ENCODE assay signal across 8 cellular contexts in the genomic region with DNA sequence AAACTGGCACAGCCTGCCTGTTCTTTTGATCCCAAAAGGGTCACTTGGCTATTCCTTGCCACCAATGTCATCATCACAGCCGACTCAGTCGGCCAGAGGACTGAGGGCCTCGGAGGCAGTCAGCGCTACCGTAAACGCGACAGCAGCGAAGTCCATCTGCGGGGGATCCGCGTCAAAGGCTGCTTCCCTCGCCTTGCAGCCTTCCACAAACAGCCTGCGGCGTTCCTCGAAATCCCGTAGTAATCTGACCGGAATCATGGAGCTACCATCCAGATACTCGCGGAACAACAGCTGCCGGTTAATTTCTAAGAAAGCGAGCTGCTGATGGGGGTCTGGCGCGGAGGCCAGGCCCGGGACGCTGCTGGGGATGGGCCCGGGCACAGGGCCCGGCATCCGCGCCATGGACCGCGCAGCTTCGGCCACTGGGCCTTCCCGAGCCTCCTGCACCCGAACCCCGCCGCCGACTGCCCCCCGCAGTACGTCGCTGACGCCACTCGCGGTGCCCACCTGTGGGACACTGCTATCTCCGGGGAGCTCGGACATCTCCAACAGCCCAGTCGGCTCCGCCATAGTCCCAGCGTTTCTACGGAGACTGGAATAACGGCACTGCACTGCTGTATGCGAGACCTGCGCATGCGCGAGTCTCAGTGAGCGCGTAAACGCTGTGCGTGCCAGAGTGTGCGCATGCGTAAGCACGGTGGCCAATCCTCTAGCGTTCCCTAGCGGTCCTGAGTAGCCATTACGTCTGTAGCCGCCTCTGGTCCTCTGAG. TPM values are rescaled to one million over a fixed set of nuclear protein-coding genes. Genes with fewer than 3 reads are reported as not detected.
DNase-seq lines count a peak whose midpoint lies in the region; ATAC-seq and TF ChIP-seq lines count a peak whose summit lies in the region.

A gene with protein sequence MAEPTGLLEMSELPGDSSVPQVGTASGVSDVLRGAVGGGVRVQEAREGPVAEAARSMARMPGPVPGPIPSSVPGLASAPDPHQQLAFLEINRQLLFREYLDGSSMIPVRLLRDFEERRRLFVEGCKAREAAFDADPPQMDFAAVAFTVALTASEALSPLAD (minus strand): TSS at position 620 of the 770 bp plus-strand sequence. CDS start 50 bp downstream, at position 570.

- peak within 1 kb of the TSS; percentile 91 for H2AFZ ChIP-seq in PC-3 (ENCODE audit: low read length)

- H3K27me3 ChIP-seq in DOHH2 (ENCODE audit: control insufficient read depth, low read length) (no peaks in the 10 kb centered on the region), PC-3 (ENCODE audit: low read length) (no peaks in the 10 kb centered on the region), esophagus squamous epithelium (no peaks in the 10 kb centered on the region)

- H3K36me3 ChIP-seq in DOHH2 (ENCODE audit: control insufficient read depth, low read length) (peaks cover 5% of the 10 kb centered on the region; the same call in 1 of the 2 replicates), PC-3 (ENCODE audit: low read depth, low read length) (no peaks in the 10 kb centered on the region), esophagus squamous epithelium (no peaks in the 10 kb centered on the region)

- H3K27me3 Mint-ChIP-seq in activated T-cell treated with anti-CD3 and anti-CD28 coated beads, Interleukin-2, amount 50 U/mL, for 4 hours (ENCODE audit: low read depth) = no peaks in the 10 kb centered on the region

- no peaks in the 10 kb centered on the region for H3K9me3 ChIP-seq in DOHH2 (ENCODE audit: control insufficient read depth, insufficient read depth, low read length)
- H3K9me3 ChIP-seq in PC-3 (ENCODE audit: low read length) = no peaks in the 10 kb centered on the region
- H3K9me3 ChIP-seq in esophagus squamous epithelium = no peaks in the 10 kb centered on the region

- H3K4me1 ChIP-seq in DOHH2 (ENCODE audit: control insufficient read depth, low read length) (peaks cover 36% of the 10 kb centered on the region), PC-3 (ENCODE audit: insufficient read depth, low read length) (peaks cover 4% of the 10 kb centered on the region; the same call in 1 of the 2 replicates), esophagus squamous epithelium (peaks cover 5 to 28% (median 12%) of the 10 kb centered on the region in 3 donors)

- CTCF ChIA-PET in PC-3 (lab: Charles Lee) = interaction anchor here (0.6 to 1.4 kb wide), 3 partner anchors 34 to 92 kb away, joined by 3 to 7 read pairs (median 4); partner anchors contain the start of gene SUPT5H

- DNase-seq in KBM-7 (peak; percentile 93), PC-3 (peak; percentile 95), esophagus squamous epithelium (lab: John Stamatoyannopoulos, UW) (peak; percentile 61), myocyte (ENCODE audit: low read depth) (peak; percentile 96)
- DNase-seq in activated T-cell treated with anti-CD3 and anti-CD28 coated beads, Interleukin-2, amount 50 U/mL, for 4 hours = peak; percentile 94
- peak; percentile 89 to 91 for DNase-seq in stimulated activated CD8-positive, alpha-beta memory T cell treated with anti-CD3 and anti-CD28 coated beads, Interleukin-7, amount 100 ng/mL, for 4 hours (ENCODE audit: low read depth in 2 of 2)

- H3K36me3 Mint-ChIP-seq in activated T-cell treated with anti-CD3 and anti-CD28 coated beads, Interleukin-2, amount 50 U/mL, for 4 hours (ENCODE audit: insufficient read depth) = no peaks in the 10 kb centered on the region

- peak within 1 kb of the TSS; percentile 88 for H3K4me3 Mint-ChIP-seq in activated T-cell treated with anti-CD3 and anti-CD28 coated beads, Interleukin-2, amount 50 U/mL, for 4 hours

- ATAC-seq in GM21723 (IDR thresholded peaks at IDR 0.05; ENCODE audit: unreplicated experiment) (peak; percentile 82), PC-3 (peak; percentile 94)
- peak; percentile 92 to 94 for ATAC-seq in activated T-cell treated with anti-CD3 and anti-CD28 coated beads, Interleukin-2, amount 50 U/mL, for 4 hours

- peaks cover 15% of the 10 kb centered on the region for H3K4me1 Mint-ChIP-seq in activated T-cell treated with anti-CD3 and anti-CD28 coated beads, Interleukin-2, amount 50 U/mL, for 4 hours (ENCODE audit: low read depth)

- WGBS in esophagus squamous epithelium, 2 donors = 0 to 1% methylated on average over 25 to 27 of the region's 65 CpGs

- H4K20me1 ChIP-seq in DOHH2 (ENCODE audit: control insufficient read depth, insufficient read depth, low read depth, low read length) = no peaks in the 10 kb centered on the region
- H4K20me1 ChIP-seq in PC-3 (ENCODE audit: low read length) = no peaks in the 10 kb centered on the region

- peak within 1 kb of the TSS; percentile 74 for H3K9ac ChIP-seq in PC-3 (ENCODE audit: low read length)

- peaks cover 2% of the 10 kb centered on the region for H3F3A ChIP-seq in DOHH2 (ENCODE audit: control insufficient read depth, insufficient read depth)
- H3F3A ChIP-seq in PC-3 (ENCODE audit: low read length, unreplicated experiment) = no peaks in the 10 kb centered on the region

- H3K79me2 ChIP-seq in DOHH2 (ENCODE audit: control insufficient read depth, low read length) (peaks cover 32% of the 10 kb centered on the region), PC-3 (ENCODE audit: low read length) (peaks cover 15% of the 10 kb centered on the region)

- H3K4me2 ChIP-seq in DOHH2 (ENCODE audit: low read length) (peak within 1 kb of the TSS; percentile 100), PC-3 (ENCODE audit: low read length) (peak within 1 kb of the TSS; percentile 96)

- TSS peak; percentile 62 for BruUV-seq in PC-3 (replicated peaks; lab: Mats Ljungman, UMichigan)

- in situ Hi-C loops in KBM-7 (cut with MboI; ENCODE audit: low pct_unique_long_range_greater_than_20kb, low sequenced_read_pairs) = no loop called here

- H3K9me2 ChIP-seq in DOHH2 (replicated peaks; ENCODE audit: control insufficient read depth, low read length) (no peaks in the 10 kb centered on the region), PC-3 (replicated peaks; ENCODE audit: low read length) (no peaks in the 10 kb centered on the region)

- H3K4me3 ChIP-seq in DOHH2 (ENCODE audit: low read length) (peak within 1 kb of the TSS; percentile 90), PC-3 (ENCODE audit: low read length) (peak within 1 kb of the TSS; percentile 89), esophagus squamous epithelium (peak within 1 kb of the TSS; percentile 42 to 86 (median 60))

- no peaks in the 10 kb centered on the region for H3K9me3 Mint-ChIP-seq in activated T-cell treated with anti-CD3 and anti-CD28 coated beads, Interleukin-2, amount 50 U/mL, for 4 hours

- TF ChIP-seq POLR2A in esophagus squamous epithelium (IDR thresholded peaks at IDR 0.05) = peak in 2 of 4 donors; percentile 52 to 64

- POLR2A ChIA-PET in PC-3 (lab: Charles Lee; ENCODE audit: unreplicated experiment) = interaction anchor here (0.6 to 0.7 kb wide), 2 partner anchors 96 to 261 kb away, joined by 5 to 7 read pairs; partner anchors contain the start of gene RPS16

- peak; percentile 90 for TF ChIP-seq CTCF in DOHH2 (IDR thresholded peaks at IDR 0.05; ENCODE audit: low read depth, low read length, poor library complexity, severe bottlenecking)
- peak; percentile 83 for TF ChIP-seq CTCF in PC-3 (conservative IDR thresholded peaks at IDR 0.05; ENCODE audit: low read depth, low read length)
- TF ChIP-seq CTCF in esophagus squamous epithelium (IDR thresholded peaks at IDR 0.05) = peak; percentile 94 to 100 (median 98)

- H3K27ac ChIP-seq in DOHH2 (ENCODE audit: low read depth, low read length) (peak within 1 kb of the TSS; percentile 24; the same call in 1 of the 2 replicates), PC-3 (ENCODE audit: low read length) (no peak within 1 kb of the TSS), esophagus squamous epithelium (peak within 1 kb of the TSS; percentile 50 to 90 (median 76))

- intact Hi-C loops in PC-3 (cut with micrococcal nuclease) (loop anchor here (1.0 to 10.0 kb wide), 3 partner anchors 35 to 92 kb away; partner anchors contain the start of gene DLL3), esophagus squamous epithelium (cut with DNase I) (loop anchor here (10.0 kb wide), 2 partner anchors 58 to 98 kb away; partner anchors contain the start of gene RPS16)

RNA-seq across cellular contexts. Expression of the gene that starts here (rescaled TPM):
- total RNA-seq in PC-3 (2014; rRNA removed) (2.1 and 3.5 TPM in 2 replicates), esophagus squamous epithelium (1 to 10 TPM in 1 of 4 donors, under 1 TPM in 2, not detected in 1; 0.48 to 3.6 (median 0.79) TPM), myocyte (2.9 and 3.3 TPM in 2 replicates)
- 1 to 10 TPM; 2.2 to 2.6 (median 2.4) TPM for total RNA-seq in activated T-cell treated with anti-CD3 and anti-CD28 coated beads, Interleukin-2, amount 50 U/mL, for 4 hours
- 2.9 TPM for polyA plus RNA-seq in myocyte (2012)
